Comparison of ENCODE assay signal across 33 cellular contexts in the genomic region with DNA sequence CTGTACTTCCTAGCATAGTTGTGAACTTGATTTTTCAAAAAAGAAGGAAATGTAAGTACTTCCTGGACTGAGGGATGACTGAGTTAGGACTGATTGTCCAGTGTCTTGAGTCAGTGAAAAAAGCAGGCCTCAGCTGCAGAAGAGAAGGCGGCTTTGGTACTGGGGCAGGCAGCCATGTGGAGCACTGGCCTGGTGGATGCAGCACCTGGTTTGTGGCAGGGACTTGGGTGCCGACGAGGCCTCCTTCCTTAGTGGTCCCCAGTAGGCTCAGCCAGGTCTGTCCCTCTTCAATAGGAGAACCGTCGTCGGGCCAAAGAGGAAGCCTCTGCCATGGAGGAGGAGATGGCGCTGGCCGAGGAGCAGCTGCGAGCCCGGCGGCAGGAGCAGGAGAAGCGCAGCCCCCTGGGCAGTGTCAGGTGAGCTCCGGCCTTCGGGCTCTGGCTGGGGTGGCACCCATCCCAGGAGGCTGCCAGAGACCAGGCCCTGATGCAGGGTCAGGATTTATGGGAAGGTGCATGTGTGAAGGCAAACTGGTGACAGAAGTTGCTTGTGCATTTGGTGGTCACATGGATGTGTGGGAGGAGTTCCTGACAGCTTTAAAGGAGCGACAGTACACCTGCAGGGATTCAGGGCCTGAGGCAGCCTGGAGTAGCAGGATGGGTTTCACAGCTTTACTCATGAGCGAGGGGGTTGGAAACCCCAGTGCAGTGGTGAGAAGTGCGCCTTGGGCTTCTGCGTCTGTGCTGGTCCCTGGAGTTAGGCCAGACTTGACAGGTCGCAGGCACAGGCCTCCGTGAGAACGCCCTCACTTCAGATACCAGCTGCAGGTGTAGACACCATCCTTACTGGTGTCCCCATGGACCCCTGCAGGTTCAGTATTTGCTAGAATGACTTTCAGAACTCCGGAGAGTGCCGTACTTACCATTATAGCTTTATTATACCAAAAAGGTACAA. TPM values are rescaled to one million over a fixed set of nuclear protein-coding genes. Genes with fewer than 3 reads are reported as not detected.
"Had no signal": no experiment of that assay in that cellular context is flagged by ENCODE, and none has a peak within 500 bp of the region (broad histone marks: within the 10 kb centered on the region; RNA-seq: fewer than 3 reads in every experiment).

No MANE protein-coding gene starts in this region.

- H3K27ac Mint-ChIP-seq: naive thymus-derived CD8-positive, alpha-beta T cell; nephron progenitor cell; stimulated activated memory B cell treated with anti-CD40 and anti-IgM and Interleukin-4, amounts not matched to agents 10 μg/mL and 1 μg/mL and 100 μg/mL, for 72 hours had no signal

- H3K9me3 ChIP-seq: esophagus muscularis mucosa, gastroesophageal sphincter, heart left ventricle, ovary, psoas muscle, testis, tibial artery, upper lobe of left lung, uterus had no signal

- DNase-seq: central memory CD4-positive, alpha-beta T cell; dorsolateral prefrontal cortex; effector CD4-positive, alpha-beta T cell; heart left ventricle; hippocampal formation; kidney glomerular epithelial cell; mesenchymal stem cell; midbrain; naive thymus-derived CD8-positive, alpha-beta T cell; nephron progenitor cell; nucleus accumbens; ovary; psoas muscle; right cardiac atrium; stimulated activated CD4-positive, alpha-beta T cell treated with anti-CD3 and anti-CD28 coated beads, Interleukin-12 subunit alpha, Interleukin-12 subunit beta, amount 100 ng/mL, for 4 hours; stimulated activated CD4-positive, alpha-beta T cell treated with anti-CD3 and anti-CD28 coated beads, Interleukin-1b, Interleukin-23, amount 100 ng/mL, for 48 hours; stimulated activated CD4-positive, alpha-beta T cell treated with anti-CD3 and anti-CD28 coated beads, Interleukin-4, amount 100 ng/mL, for 24 hours; stimulated activated naive CD8-positive, alpha-beta T cell treated with anti-CD3 and anti-CD28 coated beads, Interleukin-15, Interleukin-2, amounts not matched to agents 100 U/mL and 50 U/mL, for 24 hours; substantia nigra; testis; tibial artery; uterus had no signal

- H3K9me3 Mint-ChIP-seq: naive thymus-derived CD8-positive, alpha-beta T cell; stimulated activated memory B cell treated with anti-CD40 and anti-IgM and Interleukin-4, amounts not matched to agents 10 μg/mL and 1 μg/mL and 100 μg/mL, for 72 hours had no signal

- H3K27me3 ChIP-seq: dorsolateral prefrontal cortex, esophagus muscularis mucosa, foreskin keratinocyte, gastroesophageal sphincter, heart left ventricle, ovary, testis, tibial artery, upper lobe of left lung, uterus had no signal

- H3K36me3 ChIP-seq: uterus had no signal

- H3K4me3 ChIP-seq: dorsolateral prefrontal cortex, esophagus muscularis mucosa, gastroesophageal sphincter, heart left ventricle, ovary, psoas muscle, skin epidermis, testis, tibial artery, upper lobe of left lung, uterus had no signal

- H3K4me1 Mint-ChIP-seq: naive thymus-derived CD8-positive, alpha-beta T cell; nephron progenitor cell; stimulated activated memory B cell treated with anti-CD40 and anti-IgM and Interleukin-4, amounts not matched to agents 10 μg/mL and 1 μg/mL and 100 μg/mL, for 72 hours had no signal

- ATAC-seq: gastroesophageal sphincter; naive thymus-derived CD8-positive, alpha-beta T cell; stimulated activated memory B cell treated with anti-CD40 and anti-IgM and Interleukin-4, amounts not matched to agents 10 μg/mL and 1 μg/mL and 100 μg/mL, for 72 hours; stimulated activated naive CD8-positive, alpha-beta T cell treated with anti-CD3 and anti-CD28 coated beads, Interleukin-15, Interleukin-2, amounts not matched to agents 100 U/mL and 50 U/mL, for 24 hours had no signal

- H3K4me3 Mint-ChIP-seq: naive thymus-derived CD8-positive, alpha-beta T cell; nephron progenitor cell; stimulated activated memory B cell treated with anti-CD40 and anti-IgM and Interleukin-4, amounts not matched to agents 10 μg/mL and 1 μg/mL and 100 μg/mL, for 72 hours had no signal

- H3K4me1 ChIP-seq: esophagus muscularis mucosa, foreskin keratinocyte, gastroesophageal sphincter, psoas muscle, testis, tibial artery, upper lobe of left lung, uterus had no signal

- H3K27ac ChIP-seq: dorsolateral prefrontal cortex, epithelial cell of prostate, esophagus muscularis mucosa, foreskin keratinocyte, gastroesophageal sphincter, heart left ventricle, ovary, psoas muscle, skin epidermis, testis, tibial artery, upper lobe of left lung, uterus had no signal

- H3K27me3 Mint-ChIP-seq: stimulated activated memory B cell treated with anti-CD40 and anti-IgM and Interleukin-4, amounts not matched to agents 10 μg/mL and 1 μg/mL and 100 μg/mL, for 72 hours had no signal

RNA-seq across cellular contexts. Expression of gene HPR, which starts 47.9 kb away (rescaled TPM):
- total RNA-seq: cerebellum; fibroblast of lung; foreskin keratinocyte; lung microvascular endothelial cell; naive thymus-derived CD8-positive, alpha-beta T cell; renal cortical epithelial cell had no signal
- polyA plus RNA-seq: foreskin keratinocyte; naive thymus-derived CD8-positive, alpha-beta T cell had no signal

RNA-seq across cellular contexts. Expression of gene HP, which starts 56.6 kb away (rescaled TPM):
- total RNA-seq: fibroblast of lung, foreskin keratinocyte had no signal
- polyA plus RNA-seq: fibroblast of lung, foreskin keratinocyte had no signal
